ENCODE assay signal across 10 cellular contexts in genomic region chr14:68718033-68718725, GRCh38.
DNase-seq lines count a peak whose midpoint lies in the region; ATAC-seq and TF ChIP-seq lines count a peak whose summit lies in the region.
"Had no signal": no experiment of that assay in that cellular context is flagged by ENCODE, and none has a peak within 500 bp of the region (broad histone marks: within the 10 kb centered on the region; RNA-seq: fewer than 3 reads in every experiment).

No MANE protein-coding gene starts in this region.

- TF ChIP-seq CTCF in A673 (conservative IDR thresholded peaks at IDR 0.05; ENCODE audit: low read depth, low read length) (peak; percentile 41), GM12874 (IDR thresholded peaks at IDR 0.05; ENCODE audit: insufficient read depth, low read depth, low read length) (peak; percentile 51; the same call in 1 of the 2 replicates), WERI-Rb-1 (IDR thresholded peaks at IDR 0.05; ENCODE audit: low read depth, low read length) (peak; percentile 50; the same call in 1 of the 2 replicates), right atrium auricular region (IDR thresholded peaks at IDR 0.05) (peak in 1 of 2 donors; percentile 28)

- POLR2A ChIA-PET in A673 (lab: Charles Lee; ENCODE audit: low non-redundant PET), result no interaction called here

- H3K4me3 ChIP-seq in A673 (ENCODE audit: low read depth, low read length, poor library complexity, severe bottlenecking) (no peak overlapping the region), WERI-Rb-1 (ENCODE audit: low read depth, low read length) (no peak overlapping the region), right atrium auricular region (no peak overlapping the region)
- H3K4me3 ChIP-seq: SK-N-MC had no signal

- H3K27ac ChIP-seq in A673 (ENCODE audit: low read depth, low read length, poor library complexity, severe bottlenecking), result no peak overlapping the region
- H3K27ac ChIP-seq in WERI-Rb-1, result no peak overlapping the region
- no peak overlapping the region for H3K27ac ChIP-seq in right atrium auricular region
- H3K27ac ChIP-seq: SK-N-MC had no signal

- peak; percentile 65 for ATAC-seq in left colon
- no peak for ATAC-seq in HG02763 (IDR thresholded peaks at IDR 0.05; ENCODE audit: unreplicated experiment)

- no TSS peak for BruUV-seq in A673 (replicated peaks; lab: Mats Ljungman, UMichigan)

- H3K27me3 ChIP-seq in A673 (replicated peaks; ENCODE audit: insufficient read depth, low read depth, low read length, poor library complexity) (no peaks in the 10 kb centered on the region), WERI-Rb-1 (ENCODE audit: insufficient read depth, low read depth, severe bottlenecking) (no peaks in the 10 kb centered on the region), right atrium auricular region (no peaks in the 10 kb centered on the region)

- CTCF ChIA-PET in A673 (lab: Charles Lee), result no interaction called here

- intact Hi-C loops in A673 (cut with micrococcal nuclease; ENCODE audit: unreplicated experiment), result no loop called here
- intact Hi-C loops in left colon (cut with DNase I, micrococcal nuclease), result no loop called here

- H3K9me3 ChIP-seq in A673 (ENCODE audit: low read depth, low read length, poor library complexity, severe bottlenecking), result peaks cover 3% of the 10 kb centered on the region
- no peaks in the 10 kb centered on the region for H3K9me3 ChIP-seq in WERI-Rb-1 (ENCODE audit: severe bottlenecking)
- H3K9me3 ChIP-seq in right atrium auricular region, result peaks cover 0 to 8% of the 10 kb centered on the region in 2 donors

- H3K4me1 ChIP-seq in A673 (ENCODE audit: insufficient read depth, low read length, poor library complexity, severe bottlenecking) (no peaks in the 10 kb centered on the region), right atrium auricular region (peaks cover 0 to 3% of the 10 kb centered on the region in 2 donors)

- H3K36me3 ChIP-seq in A673 (ENCODE audit: insufficient read depth, low read length, poor library complexity, severe bottlenecking) (no peaks in the 10 kb centered on the region), WERI-Rb-1 (no peaks in the 10 kb centered on the region), right atrium auricular region (no peaks in the 10 kb centered on the region)

- DNase-seq in A673 (ENCODE audit: low spot score) (no peak), WERI-Rb-1 (no peak), left colon (no peak), right atrium auricular region (ENCODE audit: low spot score) (no peak)
- DNase-seq in activated CD8-positive, alpha-beta memory T cell treated with anti-CD3 and anti-CD28 coated beads, Interleukin-2, amount 50 U/mL, for 48 hours, result no peak
- DNase-seq in stimulated activated naive CD4-positive, alpha-beta T cell treated with Interleukin-2 at 50 U/mL for 16 hours (lab: John Stamatoyannopoulos, UW), result no peak
- DNase-seq: posterior cingulate gyrus had no signal
